7 cellular contexts compared by ENCODE assay signal in the genomic region with DNA sequence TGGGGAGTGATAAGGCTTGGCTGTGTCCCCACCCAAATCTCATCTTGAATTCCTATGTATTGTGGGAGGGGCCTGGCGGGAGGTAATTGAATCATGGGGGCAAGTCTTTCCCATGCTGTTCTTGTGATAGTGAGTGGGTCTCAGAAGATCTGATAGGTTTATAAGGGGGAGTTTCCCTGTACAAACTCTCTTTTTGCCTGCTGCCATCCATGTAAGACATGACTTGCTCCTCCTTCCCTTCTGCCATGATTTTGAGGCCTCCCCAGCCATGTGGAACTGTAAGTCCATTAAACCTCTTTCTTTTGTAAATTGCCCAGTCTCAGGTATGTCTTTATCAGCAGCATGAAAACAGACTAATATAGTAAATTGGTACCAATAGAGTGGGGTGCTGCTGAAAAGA. TPM values are rescaled to one million over a fixed set of nuclear protein-coding genes. Genes with fewer than 3 reads are reported as not detected.
"Had no signal": no experiment of that assay in that cellular context is flagged by ENCODE, and none has a peak within 500 bp of the region (broad histone marks: within the 10 kb centered on the region; RNA-seq: fewer than 3 reads in every experiment).

No MANE protein-coding gene starts in this region.

RNA-seq across cellular contexts. Expression of a gene that starts 20.8 kb away (rescaled TPM):
- total RNA-seq: GM23248, HFFc6 had no signal
- polyA plus RNA-seq: GM23248 had no signal

RNA-seq across cellular contexts. Expression of a gene that starts 45.7 kb away (rescaled TPM):
- total RNA-seq: GM23248, GM23338, H1, H4, H7, H9, HFFc6 had no signal
- polyA plus RNA-seq: GM23248, GM23338, H1 had no signal
